ENCODE assay signal across 1 cellular context in the genomic region with DNA sequence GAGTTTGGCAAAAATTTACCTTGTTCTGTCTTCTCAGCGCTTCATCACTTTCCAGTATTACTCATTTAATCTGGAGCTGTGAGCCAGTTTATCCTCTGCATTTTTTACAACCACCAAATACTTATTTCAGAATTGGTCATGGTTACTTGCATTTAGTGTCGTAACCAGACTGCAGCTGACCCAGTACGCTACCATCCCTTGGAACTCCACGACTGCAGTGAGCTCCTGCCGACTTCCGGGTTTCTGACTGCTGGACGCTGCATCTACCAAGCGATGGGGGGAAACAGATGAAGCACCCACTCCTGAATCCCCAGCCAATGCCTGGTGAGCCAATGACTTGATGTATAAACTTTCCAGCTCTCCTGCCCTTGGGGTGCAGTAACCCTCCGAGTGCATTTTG.
TF ChIP-seq lines count a peak whose summit lies in the region.

No MANE protein-coding gene starts in this region.

TF ChIP-seq in H1, 55 proteins besides CTCF, POLR2A, EP300 and RAD21 (continued from another document):
- TF ChIP-seq BRCA1 (IDR thresholded peaks at IDR 0.05; ENCODE audit: low read depth, low read length) (no peak), CEBPB (IDR thresholded peaks at IDR 0.05; ENCODE audit: low read depth, low read length) (no peak), CREB1 (IDR thresholded peaks at IDR 0.05) (no peak), SIRT6 (IDR thresholded peaks at IDR 0.05; ENCODE audit: low read length) (no peak), CTBP2 (IDR thresholded peaks at IDR 0.05; ENCODE audit: borderline replicate concordance, insufficient read depth, insufficient read length, low read length) (no peak), RFX5 (IDR thresholded peaks at IDR 0.05; ENCODE audit: borderline replicate concordance, low read depth, low read length) (no peak), KDM5A (IDR thresholded peaks at IDR 0.05; ENCODE audit: low read length) (no peak), RBBP5 (IDR thresholded peaks at IDR 0.05; ENCODE audit: borderline replicate concordance, low read depth, low read length) (no peak), SAP30 (IDR thresholded peaks at IDR 0.05; ENCODE audit: insufficient read depth, insufficient replicate concordance, low read length) (no peak), BCL11A (IDR thresholded peaks at IDR 0.05; ENCODE audit: low read depth in 2 of 2, low read length in 2 of 2) (no peak)
- TF ChIP-seq, protein P1, sequence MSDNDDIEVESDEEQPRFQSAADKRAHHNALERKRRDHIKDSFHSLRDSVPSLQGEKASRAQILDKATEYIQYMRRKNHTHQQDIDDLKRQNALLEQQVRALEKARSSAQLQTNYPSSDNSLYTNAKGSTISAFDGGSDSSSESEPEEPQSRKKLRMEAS (IDR thresholded peaks at IDR 0.05) = no peak
